Comparison of ENCODE assay signal across 11 cellular contexts in the genomic region with DNA sequence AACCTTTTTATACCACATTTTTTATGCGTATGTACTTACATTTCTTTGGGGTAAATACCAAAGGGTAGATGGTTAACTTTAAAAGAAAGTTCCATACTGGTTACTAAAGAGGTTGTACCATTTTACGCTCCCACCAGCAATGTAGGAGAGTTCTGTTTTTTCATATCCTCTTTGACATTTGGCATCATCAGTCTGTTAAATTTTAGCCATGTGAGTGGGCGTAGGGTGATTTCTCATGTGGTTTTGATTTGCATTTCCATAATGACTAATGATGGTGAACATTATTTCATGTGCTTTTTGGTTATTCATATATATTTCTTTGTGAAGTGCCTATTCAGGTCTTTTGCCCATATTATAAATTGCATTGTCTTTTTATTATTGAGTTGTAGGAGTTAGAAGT.
DNase-seq lines count a peak whose midpoint lies in the region; ATAC-seq, FAIRE-seq and TF ChIP-seq lines count a peak whose summit lies in the region.
"Had no signal": no experiment of that assay in that cellular context is flagged by ENCODE, and none has a peak within 500 bp of the region (broad histone marks: within the 10 kb centered on the region; RNA-seq: fewer than 3 reads in every experiment).

No MANE protein-coding gene starts in this region.

- H3K27me3 Mint-ChIP-seq in activated T-helper 2 cell treated with anti-CD3 and anti-CD28 coated beads, Interferon-gamma antibody, Interleukin-2, Interleukin-4, amounts not matched to agents 10 μg/mL and 5 μg/mL and 100 μg/mL, durations not matched to agents 14 hours and 24 hours and 36 hours (ENCODE audit: low read depth): no peaks in the 10 kb centered on the region
- no peaks in the 10 kb centered on the region for H3K27me3 Mint-ChIP-seq in WTC11 (ENCODE audit: low read depth)

- peak; percentile 88 for ATAC-seq in GM18505 (IDR thresholded peaks at IDR 0.05; ENCODE audit: unreplicated experiment)
- ATAC-seq in GM19452 (IDR thresholded peaks at IDR 0.05; ENCODE audit: unreplicated experiment): peak; percentile 83
- peak; percentile 90 for ATAC-seq in HG02970 (IDR thresholded peaks at IDR 0.05; ENCODE audit: low FRiP score, unreplicated experiment)
- no peak for ATAC-seq in pancreas
- no peak for ATAC-seq in WTC11

- no peak overlapping the region for H3K4me3 ChIP-seq in pancreas
- H3K4me3 ChIP-seq: lung had no signal

- no peak for DNase-seq in activated T-helper 2 cell treated with anti-CD3 and anti-CD28 coated beads, Interferon-gamma antibody, Interleukin-2, Interleukin-4, amounts not matched to agents 10 μg/mL and 5 μg/mL and 100 μg/mL, durations not matched to agents 14 hours and 24 hours and 36 hours (ENCODE audit: low spot score)
- DNase-seq in GM13977 (ENCODE audit: low spot score): no peak
- DNase-seq in pancreas: no peak
- DNase-seq in NCI-H524 treated with DMSO at 0.1 percent for 48 hours (lab: John Stamatoyannopoulos, UW): no peak
- DNase-seq in WTC11 (ENCODE audit: low spot score): no peak
- DNase-seq: activated CD4-positive, CD25-positive, alpha-beta regulatory T cell treated with anti-CD3 and anti-CD28 coated beads, Interleukin-2, amount 50 U/mL, for 72 hours; GOT3 had no signal

- H3K36me3 ChIP-seq in pancreas: no peaks in the 10 kb centered on the region

- H3K4me3 Mint-ChIP-seq in activated T-helper 2 cell treated with anti-CD3 and anti-CD28 coated beads, Interferon-gamma antibody, Interleukin-2, Interleukin-4, amounts not matched to agents 10 μg/mL and 5 μg/mL and 100 μg/mL, durations not matched to agents 14 hours and 24 hours and 36 hours (ENCODE audit: low read depth): no peak overlapping the region
- no peak overlapping the region for H3K4me3 Mint-ChIP-seq in WTC11

- no peaks in the 10 kb centered on the region for H3K9me3 ChIP-seq in pancreas

- CTCF ChIA-PET in WTC11 (lab: Charles Lee): no interaction called here

- no peak for FAIRE-seq in pancreas (lab: Jason Lieb, UNC)

- POLR2A ChIA-PET in WTC11 (lab: Charles Lee): no interaction called here

- in situ Hi-C loops in GM13977 (cut with MboI; ENCODE audit: low pct_unique_long_range_greater_than_20kb, low sequenced_read_pairs, unreplicated experiment): no loop called here

- no peak overlapping the region for H3K27ac ChIP-seq in pancreas

- intact Hi-C loops in activated T-helper 2 cell treated with anti-CD3 and anti-CD28 coated beads, Interferon-gamma antibody, Interleukin-2, Interleukin-4, amounts not matched to agents 10 μg/mL and 5 μg/mL and 100 μg/mL, durations not matched to agents 14 hours and 24 hours and 36 hours (cut with micrococcal nuclease): loop anchor here (1.0 to 2.0 kb wide), 3 partner anchors 34 to 44 kb away; no protein-coding TSS in a partner anchor
- intact Hi-C loops in pancreas (cut with DNase I): no loop called here

- H3K36me3 Mint-ChIP-seq in activated T-helper 2 cell treated with anti-CD3 and anti-CD28 coated beads, Interferon-gamma antibody, Interleukin-2, Interleukin-4, amounts not matched to agents 10 μg/mL and 5 μg/mL and 100 μg/mL, durations not matched to agents 14 hours and 24 hours and 36 hours (ENCODE audit: low read depth): peaks cover 21% of the 10 kb centered on the region
- no peaks in the 10 kb centered on the region for H3K36me3 Mint-ChIP-seq in WTC11

- peak overlapping the region; percentile 85 for H3K27ac Mint-ChIP-seq in activated T-helper 2 cell treated with anti-CD3 and anti-CD28 coated beads, Interferon-gamma antibody, Interleukin-2, Interleukin-4, amounts not matched to agents 10 μg/mL and 5 μg/mL and 100 μg/mL, durations not matched to agents 14 hours and 24 hours and 36 hours
- H3K27ac Mint-ChIP-seq in WTC11: no peak overlapping the region

- no peaks in the 10 kb centered on the region for H3K4me1 ChIP-seq in pancreas

- H3K4me1 Mint-ChIP-seq in activated T-helper 2 cell treated with anti-CD3 and anti-CD28 coated beads, Interferon-gamma antibody, Interleukin-2, Interleukin-4, amounts not matched to agents 10 μg/mL and 5 μg/mL and 100 μg/mL, durations not matched to agents 14 hours and 24 hours and 36 hours (ENCODE audit: low read depth): peaks cover 19% of the 10 kb centered on the region
- no peaks in the 10 kb centered on the region for H3K4me1 Mint-ChIP-seq in WTC11

- 85 to 94% methylated on average over 3 of the region's 3 CpGs for WGBS in pancreas, 2 donors

- TF ChIP-seq CTCF in GM13977 (IDR thresholded peaks at IDR 0.05; ENCODE audit: extremely low read depth, insufficient read depth, missing control alignments): no peak
- no peak for TF ChIP-seq CTCF in pancreas (IDR thresholded peaks at IDR 0.05)
- no peak for TF ChIP-seq CTCF in WTC11 (IDR thresholded peaks at IDR 0.05)

- H3K27me3 ChIP-seq in pancreas: peaks cover 0 to 2% (median 0%) of the 10 kb centered on the region in 4 donors

- no peak for TF ChIP-seq POLR2A in GM18505 (IDR thresholded peaks at IDR 0.05; ENCODE audit: borderline replicate concordance, extremely low read depth, insufficient read depth, insufficient read length)

- H3K9me3 Mint-ChIP-seq in activated T-helper 2 cell treated with anti-CD3 and anti-CD28 coated beads, Interferon-gamma antibody, Interleukin-2, Interleukin-4, amounts not matched to agents 10 μg/mL and 5 μg/mL and 100 μg/mL, durations not matched to agents 14 hours and 24 hours and 36 hours: peaks cover 32% of the 10 kb centered on the region
- H3K9me3 Mint-ChIP-seq in WTC11: no peaks in the 10 kb centered on the region

TF ChIP-seq in WTC11, 78 proteins besides CTCF, POLR2A, EP300 and RAD21 (continues in another document):
- TF ChIP-seq, protein P1, sequence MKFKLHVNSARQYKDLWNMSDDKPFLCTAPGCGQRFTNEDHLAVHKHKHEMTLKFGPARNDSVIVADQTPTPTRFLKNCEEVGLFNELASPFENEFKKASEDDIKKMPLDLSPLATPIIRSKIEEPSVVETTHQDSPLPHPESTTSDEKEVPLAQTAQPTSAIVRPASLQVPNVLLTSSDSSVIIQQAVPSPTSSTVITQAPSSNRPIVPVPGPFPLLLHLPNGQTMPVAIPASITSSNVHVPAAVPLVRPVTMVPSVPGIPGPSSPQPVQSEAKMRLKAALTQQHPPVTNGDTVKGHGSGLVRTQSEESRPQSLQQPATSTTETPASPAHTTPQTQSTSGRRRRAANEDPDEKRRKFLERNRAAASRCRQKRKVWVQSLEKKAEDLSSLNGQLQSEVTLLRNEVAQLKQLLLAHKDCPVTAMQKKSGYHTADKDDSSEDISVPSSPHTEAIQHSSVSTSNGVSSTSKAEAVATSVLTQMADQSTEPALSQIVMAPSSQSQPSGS (CRISPR knock-in tag; IDR thresholded peaks at IDR 0.05; ENCODE audit: borderline replicate concordance, low read depth): no peak
- TF ChIP-seq ARID4B (CRISPR knock-in tag; IDR thresholded peaks at IDR 0.05; ENCODE audit: borderline replicate concordance) (no peak), ZNF416 (CRISPR knock-in tag; IDR thresholded peaks at IDR 0.05) (no peak), SMAD4 (CRISPR knock-in tag; IDR thresholded peaks at IDR 0.05) (no peak), NR3C1 (CRISPR knock-in tag; conservative IDR thresholded peaks at IDR 0.05; ENCODE audit: low read depth) (no peak), ESRRA (CRISPR knock-in tag; IDR thresholded peaks at IDR 0.05; ENCODE audit: borderline replicate concordance) (no peak), FOXK1 (CRISPR knock-in tag; IDR thresholded peaks at IDR 0.05) (no peak)
- TF ChIP-seq, protein P2, sequence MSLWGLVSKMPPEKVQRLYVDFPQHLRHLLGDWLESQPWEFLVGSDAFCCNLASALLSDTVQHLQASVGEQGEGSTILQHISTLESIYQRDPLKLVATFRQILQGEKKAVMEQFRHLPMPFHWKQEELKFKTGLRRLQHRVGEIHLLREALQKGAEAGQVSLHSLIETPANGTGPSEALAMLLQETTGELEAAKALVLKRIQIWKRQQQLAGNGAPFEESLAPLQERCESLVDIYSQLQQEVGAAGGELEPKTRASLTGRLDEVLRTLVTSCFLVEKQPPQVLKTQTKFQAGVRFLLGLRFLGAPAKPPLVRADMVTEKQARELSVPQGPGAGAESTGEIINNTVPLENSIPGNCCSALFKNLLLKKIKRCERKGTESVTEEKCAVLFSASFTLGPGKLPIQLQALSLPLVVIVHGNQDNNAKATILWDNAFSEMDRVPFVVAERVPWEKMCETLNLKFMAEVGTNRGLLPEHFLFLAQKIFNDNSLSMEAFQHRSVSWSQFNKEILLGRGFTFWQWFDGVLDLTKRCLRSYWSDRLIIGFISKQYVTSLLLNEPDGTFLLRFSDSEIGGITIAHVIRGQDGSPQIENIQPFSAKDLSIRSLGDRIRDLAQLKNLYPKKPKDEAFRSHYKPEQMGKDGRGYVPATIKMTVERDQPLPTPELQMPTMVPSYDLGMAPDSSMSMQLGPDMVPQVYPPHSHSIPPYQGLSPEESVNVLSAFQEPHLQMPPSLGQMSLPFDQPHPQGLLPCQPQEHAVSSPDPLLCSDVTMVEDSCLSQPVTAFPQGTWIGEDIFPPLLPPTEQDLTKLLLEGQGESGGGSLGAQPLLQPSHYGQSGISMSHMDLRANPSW (CRISPR knock-in tag; conservative IDR thresholded peaks at IDR 0.05; ENCODE audit: low read depth): no peak

Comparison
In these comparisons a context has a peak if more than half of its experiments do, and no peak if none do; other contexts are left out.
1. ATAC-seq: peak in GM18505 (single experiment), GM19452 (single experiment) and HG02970 (single experiment); none in pancreas (0 of 4) and WTC11 (single experiment).